17 cellular contexts compared by ENCODE assay signal in genomic region chr16:86093801-86094750, GRCh38.
DNase-seq lines count a peak whose midpoint lies in the region; ATAC-seq and TF ChIP-seq lines count a peak whose summit lies in the region.
"Had no signal": no experiment of that assay in that cellular context is flagged by ENCODE, and none has a peak within 500 bp of the region (broad histone marks: within the 10 kb centered on the region; RNA-seq: fewer than 3 reads in every experiment).

No MANE protein-coding gene starts in this region.

- H3K27me3 ChIP-seq in cardiac muscle cell (no peaks in the 10 kb centered on the region), OCI-LY1 (ENCODE audit: insufficient read depth, low read length) (no peaks in the 10 kb centered on the region), transverse colon (no peaks in the 10 kb centered on the region)
- H3K27me3 ChIP-seq: vagina had no signal

- no peak overlapping the region for H3K4me2 ChIP-seq in OCI-LY1 (ENCODE audit: low read length)

- H3K4me3 ChIP-seq in cardiac muscle cell (no peak overlapping the region), OCI-LY1 (ENCODE audit: low read depth, low read length, poor library complexity, severe bottlenecking) (no peak overlapping the region), transverse colon (no peak overlapping the region)
- H3K4me3 ChIP-seq: vagina had no signal

- ATAC-seq in Right ventricle myocardium superior (ENCODE audit: poor library complexity): no peak
- ATAC-seq: activated CD4-positive, CD25-positive, alpha-beta regulatory T cell treated with anti-CD3 and anti-CD28 coated beads, Interleukin-2, amount 50 U/mL, for 24 hours had no signal

- no peak for TF ChIP-seq EP300 in transverse colon (IDR thresholded peaks at IDR 0.05; ENCODE audit: low read depth)

- in situ Hi-C loops in transverse colon (cut with MboI; ENCODE audit: low pct_ligation_motif_present in 1 of 4, low pct_unique_long_range_greater_than_20kb in 1 of 4, low sequenced_read_pairs in 3 of 4): no loop called here

- 87% methylated on average over 14 of the region's 14 CpGs; no CpG with 5 or more reads in 1 of the 2 donors for WGBS in transverse colon (ENCODE audit: low coverage in 1 of 2), 2 donors

- no peak overlapping the region for H3K9ac ChIP-seq in OCI-LY1 (ENCODE audit: low read length)

- H3K9me2 ChIP-seq in OCI-LY1 (ENCODE audit: low read depth, low read length): no peaks in the 10 kb centered on the region

- H4K20me1 ChIP-seq in OCI-LY1 (ENCODE audit: insufficient read depth, low read length): no peaks in the 10 kb centered on the region

- H3K36me3 ChIP-seq in cardiac muscle cell (no peaks in the 10 kb centered on the region), OCI-LY1 (ENCODE audit: insufficient read depth, low read length) (no peaks in the 10 kb centered on the region), transverse colon (no peaks in the 10 kb centered on the region)
- H3K36me3 ChIP-seq: vagina had no signal

- no peak for TF ChIP-seq POLR2A in transverse colon (IDR thresholded peaks at IDR 0.05)

- H3K9me3 ChIP-seq in cardiac muscle cell (ENCODE audit: low read depth) (no peaks in the 10 kb centered on the region), OCI-LY1 (ENCODE audit: low read length) (no peaks in the 10 kb centered on the region), transverse colon (no peaks in the 10 kb centered on the region)
- H3K9me3 ChIP-seq: vagina had no signal

- H3K79me2 ChIP-seq in OCI-LY1 (ENCODE audit: insufficient read depth, low read length): no peaks in the 10 kb centered on the region

- H3F3A ChIP-seq in OCI-LY1 (ENCODE audit: insufficient read depth, low read length): no peaks in the 10 kb centered on the region

- H2AFZ ChIP-seq in OCI-LY1 (ENCODE audit: low read length): no peak overlapping the region

- TF ChIP-seq CTCF in cardiac muscle cell (IDR thresholded peaks at IDR 0.05; ENCODE audit: low read depth, low read length) (peak; percentile 23), OCI-LY1 (IDR thresholded peaks at IDR 0.05; ENCODE audit: low read length) (0 out of 2 replicates have a peak, but pooled peaks have one; percentile 6), transverse colon (IDR thresholded peaks at IDR 0.05) (no peak)

- H3K4me1 ChIP-seq in cardiac muscle cell (ENCODE audit: low read depth) (peaks cover 8% of the 10 kb centered on the region), OCI-LY1 (ENCODE audit: insufficient read depth, low read length, severe bottlenecking) (no peaks in the 10 kb centered on the region), transverse colon (no peaks in the 10 kb centered on the region)
- H3K4me1 ChIP-seq: Caco-2, vagina had no signal

- no peak overlapping the region for H3K27ac ChIP-seq in cardiac muscle cell
- H3K27ac ChIP-seq in OCI-LY1 (ENCODE audit: low read depth, low read length, poor library complexity, severe bottlenecking): no peak overlapping the region
- no peak overlapping the region for H3K27ac ChIP-seq in transverse colon
- H3K27ac ChIP-seq: vagina had no signal

- intact Hi-C loops in Right ventricle myocardium superior (cut with DNase I) (no loop called here), transverse colon (cut with DNase I; ENCODE audit: low total_unique reads) (no loop called here)

- no peak for DNase-seq in cardiac muscle cell (ENCODE audit: low read depth in 1 of 2, low spot score in 1 of 2)
- DNase-seq in Right ventricle myocardium superior: no peak
- peak; percentile 12 for DNase-seq in globus pallidus (ENCODE audit: low spot score)
- peak; percentile 4 for DNase-seq in transverse colon
- DNase-seq in effector CD8-positive, alpha-beta T cell (lab: John Stamatoyannopoulos, UW): no peak
- no peak for DNase-seq in Ammon's horn (ENCODE audit: low spot score)
- no peak for DNase-seq in NCI-H748 treated with DMSO at 0.1 percent for 48 hours (lab: John Stamatoyannopoulos, UW)
- DNase-seq: activated naive CD4-positive, alpha-beta T cell treated with Interleukin-2 at 50 U/mL for 16 hours; GDM1; glutamatergic neuron; mammary epithelial cell; NCI-H1105 treated with DMSO at 0.1 percent for 48 hours; SIG-M5 had no signal

Comparison
In these comparisons a context has a peak if more than half of its experiments do, and no peak if none do; other contexts are left out.
1. DNase-seq: peak in globus pallidus (single experiment) and transverse colon (single experiment); none in cardiac muscle cell (0 of 2), Right ventricle myocardium superior (single experiment), effector CD8-positive, alpha-beta T cell (single experiment), Ammon's horn (single experiment) and NCI-H748 treated with DMSO at 0.1 percent for 48 hours (single experiment).
2. CTCF ChIP-seq: peak in cardiac muscle cell (single experiment) and OCI-LY1 (single experiment); none in transverse colon (0 of 5).